Comparison of ENCODE assay signal across 10 cellular contexts in genomic region chr2:222751821-222752719, GRCh38.
DNase-seq lines count a peak whose midpoint lies in the region; ATAC-seq, FAIRE-seq and TF ChIP-seq lines count a peak whose summit lies in the region.
"Had no signal": no experiment of that assay in that cellular context is flagged by ENCODE, and none has a peak within 500 bp of the region (broad histone marks: within the 10 kb centered on the region; RNA-seq: fewer than 3 reads in every experiment).

No MANE protein-coding gene starts in this region.

- DNase-seq in heart left ventricle, result no peak
- DNase-seq in heart right ventricle, result no peak
- peak; percentile 8 for DNase-seq in T-helper 2 cell treated with Interferon-gamma antibody and Interleukin-4, amounts not matched to agents 5 μg/mL and 100 μg/mL, for 36 hours (ENCODE audit: low spot score)
- peak; percentile 8 for DNase-seq in mesenchymal stem cell
- DNase-seq in thoracic aorta (ENCODE audit: low spot score), result no peak
- no peak for DNase-seq in frontal cortex (ENCODE audit: low spot score in 2 of 2)
- no peak for DNase-seq in GM12891 (ENCODE audit: insufficient read length, low spot score)
- DNase-seq in cerebellum (ENCODE audit: low spot score), result no peak

- H3K4me1 ChIP-seq in heart left ventricle (peaks cover 0 to 30% (median 19%) of the 10 kb centered on the region in 12 donors), heart right ventricle (peaks cover 0 to 31% (median 26%) of the 10 kb centered on the region in 9 donors), mesenchymal stem cell (ENCODE audit: control insufficient read depth, insufficient read depth, low read depth, low read length) (peaks cover 7% of the 10 kb centered on the region), thoracic aorta (ENCODE audit: control insufficient read depth in 1 of 2, low read depth in 2 of 2) (peaks cover 16 to 29% of the 10 kb centered on the region in 2 donors)

- H3K9me3 ChIP-seq in heart left ventricle, result no peaks in the 10 kb centered on the region
- no peaks in the 10 kb centered on the region for H3K9me3 ChIP-seq in heart right ventricle
- H3K9me3 ChIP-seq in mesenchymal stem cell (ENCODE audit: control insufficient read depth, low read length), result no peaks in the 10 kb centered on the region
- no peaks in the 10 kb centered on the region for H3K9me3 ChIP-seq in thoracic aorta

- no peak overlapping the region for H2BK120ac ChIP-seq in mesenchymal stem cell (ENCODE audit: low read depth, low read length)

- no peak for TF ChIP-seq CTCF in heart left ventricle (IDR thresholded peaks at IDR 0.05)
- TF ChIP-seq CTCF in heart right ventricle (IDR thresholded peaks at IDR 0.05), result no peak
- no peak for TF ChIP-seq CTCF in thoracic aorta (IDR thresholded peaks at IDR 0.05)

- H3K4me1 Mint-ChIP-seq in T-helper 2 cell treated with Interferon-gamma antibody and Interleukin-4, amounts not matched to agents 5 μg/mL and 100 μg/mL, for 36 hours (ENCODE audit: low read depth), result peaks cover 37% of the 10 kb centered on the region

- H3K27me3 Mint-ChIP-seq in T-helper 2 cell treated with Interferon-gamma antibody and Interleukin-4, amounts not matched to agents 5 μg/mL and 100 μg/mL, for 36 hours (ENCODE audit: low read depth), result peaks cover 6% of the 10 kb centered on the region

- no peak for FAIRE-seq in frontal cortex (lab: Jason Lieb, UNC)
- no peak for FAIRE-seq in GM12891 (lab: Jason Lieb, UNC)
- FAIRE-seq: H54 had no signal

- no peak overlapping the region for H3K4me3 ChIP-seq in heart left ventricle
- H3K4me3 ChIP-seq in heart right ventricle, result no peak overlapping the region
- no peak overlapping the region for H3K4me3 ChIP-seq in mesenchymal stem cell (ENCODE audit: insufficient read depth in 1 of 2, low read depth in 1 of 2, low read length in 2 of 2)
- H3K4me3 ChIP-seq in thoracic aorta, result no peak overlapping the region

- no peak overlapping the region for H4K91ac ChIP-seq in mesenchymal stem cell (ENCODE audit: low read length)

- H3K27me3 ChIP-seq in heart left ventricle, result no peaks in the 10 kb centered on the region
- H3K27me3 ChIP-seq in heart right ventricle, result no peaks in the 10 kb centered on the region
- no peaks in the 10 kb centered on the region for H3K27me3 ChIP-seq in mesenchymal stem cell (ENCODE audit: control insufficient read depth in 1 of 2, insufficient read depth in 1 of 2, low read length in 2 of 2)
- no peaks in the 10 kb centered on the region for H3K27me3 ChIP-seq in thoracic aorta (replicated peaks; ENCODE audit: insufficient read depth)

- no peaks in the 10 kb centered on the region for H3K36me3 Mint-ChIP-seq in T-helper 2 cell treated with Interferon-gamma antibody and Interleukin-4, amounts not matched to agents 5 μg/mL and 100 μg/mL, for 36 hours (ENCODE audit: low read depth)

- no peak overlapping the region for H3K4ac ChIP-seq in mesenchymal stem cell (ENCODE audit: low read depth in 1 of 2, low read length in 2 of 2)

- no peak overlapping the region for H3K23ac ChIP-seq in mesenchymal stem cell (ENCODE audit: low read length in 2 of 2)

- H3K9me3 Mint-ChIP-seq in T-helper 2 cell treated with Interferon-gamma antibody and Interleukin-4, amounts not matched to agents 5 μg/mL and 100 μg/mL, for 36 hours, result no peaks in the 10 kb centered on the region
- H3K9me3 Mint-ChIP-seq: stimulated activated naive CD8-positive, alpha-beta T cell treated with anti-CD3 and anti-CD28 coated beads, Interleukin-15, Interleukin-2, amounts not matched to agents 100 ng/mL and 50 ng/mL, for 24 hours had no signal

- H2AFZ ChIP-seq in mesenchymal stem cell (ENCODE audit: low read depth, low read length), result no peak overlapping the region

- H3K79me1 ChIP-seq in mesenchymal stem cell (replicated peaks; ENCODE audit: low read length, poor library complexity, severe bottlenecking), result no peaks in the 10 kb centered on the region

- H3K27ac ChIP-seq in heart left ventricle (peak overlapping the region in 8 of 12 donors; percentile 20 to 66 (median 46)), heart right ventricle (peak overlapping the region in 5 of 10 donors; percentile 10 to 61 (median 50)), mesenchymal stem cell (ENCODE audit: low read length, poor library complexity, severe bottlenecking) (no peak overlapping the region), thoracic aorta (peak overlapping the region; percentile 83 to 92)

- no peak for TF ChIP-seq POLR2A in heart left ventricle (IDR thresholded peaks at IDR 0.05)
- no peak for TF ChIP-seq POLR2A in GM12891 (IDR thresholded peaks at IDR 0.05; ENCODE audit: low read depth, low read length)

- WGBS in heart left ventricle, 4 donors, result 80 to 87% (median 84%) methylated on average over 13 of the region's 13 CpGs
- WGBS in heart right ventricle, 2 donors, result 80 to 83% methylated on average over 13 of the region's 13 CpGs
- WGBS in mesenchymal stem cell, result 78% methylated on average over 10 of the region's 13 CpGs

- no peak overlapping the region for H3K9ac ChIP-seq in mesenchymal stem cell (ENCODE audit: low read length)

- H3K36me3 ChIP-seq in heart left ventricle (no peaks in the 10 kb centered on the region), heart right ventricle (no peaks in the 10 kb centered on the region), mesenchymal stem cell (ENCODE audit: control insufficient read depth in 1 of 2, insufficient read depth in 2 of 2, low read depth in 1 of 2, low read length in 2 of 2) (no peaks in the 10 kb centered on the region), thoracic aorta (no peaks in the 10 kb centered on the region)

- ATAC-seq in heart left ventricle (no peak), heart right ventricle (no peak), thoracic aorta (ENCODE audit: insufficient number of reproducible peaks, low FRiP score, low read depth) (no peak)

- no peak overlapping the region for H3K4me2 ChIP-seq in mesenchymal stem cell (ENCODE audit: low read length, poor library complexity, severe bottlenecking)

- H2AK5ac ChIP-seq in mesenchymal stem cell (ENCODE audit: low read length, severe bottlenecking), result peak overlapping the region; percentile 10

- H3K18ac ChIP-seq in mesenchymal stem cell (ENCODE audit: low read depth in 1 of 2, low read length in 2 of 2), result no peak overlapping the region

- H2BK12ac ChIP-seq in mesenchymal stem cell (ENCODE audit: low read length in 2 of 2), result no peak overlapping the region

- no peak overlapping the region for H4K8ac ChIP-seq in mesenchymal stem cell (ENCODE audit: low read length)

- peak overlapping the region; percentile 37 for H2BK15ac ChIP-seq in mesenchymal stem cell (ENCODE audit: low read depth, poor library complexity, severe bottlenecking)

- no peak overlapping the region for H2BK5ac ChIP-seq in mesenchymal stem cell (ENCODE audit: low read depth, low read length, poor library complexity, severe bottlenecking)

- no peak overlapping the region for H3K4me3 Mint-ChIP-seq in T-helper 2 cell treated with Interferon-gamma antibody and Interleukin-4, amounts not matched to agents 5 μg/mL and 100 μg/mL, for 36 hours
- H3K4me3 Mint-ChIP-seq: stimulated activated naive CD8-positive, alpha-beta T cell treated with anti-CD3 and anti-CD28 coated beads, Interleukin-15, Interleukin-2, amounts not matched to agents 100 ng/mL and 50 ng/mL, for 24 hours had no signal

- intact Hi-C loops in heart left ventricle (cut with DNase I) (loop anchor here in 6 of 10 donors (5.0 kb wide), 4 partner anchors 35 to 110 kb away; partner anchors contain the start of gene ACSL3 (in 3 of the 6)), heart right ventricle (cut with DNase I) (loop anchor here in 2 of 10 donors (2.0 to 5.0 kb wide), 3 partner anchors 37 to 150 kb away; no protein-coding TSS in a partner anchor)

- H3K27ac Mint-ChIP-seq in T-helper 2 cell treated with Interferon-gamma antibody and Interleukin-4, amounts not matched to agents 5 μg/mL and 100 μg/mL, for 36 hours, result no peak overlapping the region
- H3K27ac Mint-ChIP-seq: stimulated activated naive CD8-positive, alpha-beta T cell treated with anti-CD3 and anti-CD28 coated beads, Interleukin-15, Interleukin-2, amounts not matched to agents 100 ng/mL and 50 ng/mL, for 24 hours had no signal

- H3K14ac ChIP-seq in mesenchymal stem cell (ENCODE audit: low read length in 2 of 2), result no peak overlapping the region

TF ChIP-seq in GM12891, 5 proteins besides CTCF, POLR2A, EP300 and RAD21:
- TF ChIP-seq PAX5 (IDR thresholded peaks at IDR 0.05; ENCODE audit: insufficient read depth, low read length, severe bottlenecking) (no peak), SPI1 (IDR thresholded peaks at IDR 0.05; ENCODE audit: low read depth, low read length) (no peak), POLR2AphosphoS5 (IDR thresholded peaks at IDR 0.05; ENCODE audit: low read depth, low read length) (no peak), TAF1 (IDR thresholded peaks at IDR 0.05; ENCODE audit: low read depth, low read length) (no peak), POU2F2 (IDR thresholded peaks at IDR 0.05; ENCODE audit: low read depth, low read length) (no peak)

Comparison
In these comparisons a context has a peak if more than half of its experiments do, and no peak if none do; other contexts are left out.
1. DNase-seq: peak in T-helper 2 cell treated with Interferon-gamma antibody and Interleukin-4, amounts not matched to agents 5 μg/mL and 100 μg/mL, for 36 hours (single experiment) and mesenchymal stem cell (single experiment); none in heart left ventricle (0 of 5), heart right ventricle (0 of 2), thoracic aorta (single experiment), frontal cortex (0 of 2), GM12891 (single experiment) and cerebellum (single experiment).